14 cellular contexts compared by ENCODE assay signal in genomic region chrX:54789405-54789804, GRCh38. TPM values are rescaled to one million over a fixed set of nuclear protein-coding genes. Genes with fewer than 3 reads are reported as not detected.
"Had no signal": no experiment of that assay in that cellular context is flagged by ENCODE, and none has a peak within 500 bp of the region (broad histone marks: within the 10 kb centered on the region; RNA-seq: fewer than 3 reads in every experiment).

No MANE protein-coding gene starts in this region.

RNA-seq across cellular contexts. Expression of gene ITIH6, which starts 8.7 kb away (rescaled TPM):
- total RNA-seq: activated CD4-positive, alpha-beta T cell treated with anti-CD3 and anti-CD28 coated beads for 36 hours; activated CD4-positive, alpha-beta T cell treated with anti-CD3 and anti-CD28 coated beads, Interleukin-2, amount 10 ng/mL, durations not matched to agents 7 days and 5 days; activated CD8-positive, alpha-beta T cell treated with anti-CD3 and anti-CD28 coated beads, Interleukin-2, amount 10 ng/mL, durations not matched to agents 7 days and 5 days; activated naive CD8-positive, alpha-beta T cell treated with anti-CD3 and anti-CD28 coated beads, Interleukin-2, amount 10 ng/mL, durations not matched to agents 7 days and 5 days; activated T-helper 2 cell treated with anti-CD3 and anti-CD28 coated beads, Interferon-gamma antibody, Interleukin-2, Interleukin-4, amounts not matched to agents 10 μg/mL and 5 μg/mL and 100 μg/mL, durations not matched to agents 14 hours and 24 hours and 36 hours; ascending aorta; cardiac septum; K562; MCF 10A; OCI-LY7; SJSA1; T-cell; T-helper 17 cell had no signal
- polyA plus RNA-seq: adipose tissue had no signal
